Comparison of ENCODE assay signal across 22 cellular contexts in genomic region chr12:109923038-109923437, GRCh38. TPM values are rescaled to one million over a fixed set of nuclear protein-coding genes. Genes with fewer than 3 reads are reported as not detected.
DNase-seq lines count a peak whose midpoint lies in the region; TF ChIP-seq lines count a peak whose summit lies in the region.
"Had no signal": no experiment of that assay in that cellular context is flagged by ENCODE, and none has a peak within 500 bp of the region (broad histone marks: within the 10 kb centered on the region; RNA-seq: fewer than 3 reads in every experiment).

No MANE protein-coding gene starts in this region.

- peak overlapping the region; percentile 98 for H3K27ac ChIP-seq in Karpas-422 (ENCODE audit: low read length)
- peak overlapping the region; percentile 14 for H3K27ac ChIP-seq in SJSA1
- no peak overlapping the region for H3K27ac ChIP-seq in neural progenitor cell
- H3K27ac ChIP-seq: KMS-11 had no signal

- POLR2A ChIA-PET in HEK293T (lab: Yijun Ruan, JAX): no interaction called here

- TF ChIP-seq CTCF in neural progenitor cell (IDR thresholded peaks at IDR 0.05): no peak

- peaks cover 13% of the 10 kb centered on the region for H3K36me3 Mint-ChIP-seq in neural progenitor cell
- peaks cover 46% of the 10 kb centered on the region for H3K36me3 Mint-ChIP-seq in stimulated activated naive CD8-positive, alpha-beta T cell treated with anti-CD3 and anti-CD28 coated beads, Interleukin-15, Interleukin-2, amounts not matched to agents 100 ng/mL and 50 ng/mL, for 24 hours (ENCODE audit: low read depth)

- H3K27me3 ChIP-seq in Karpas-422 (ENCODE audit: low read length) (no peaks in the 10 kb centered on the region), SJSA1 (replicated peaks) (no peaks in the 10 kb centered on the region), neural progenitor cell (no peaks in the 10 kb centered on the region)

- H3K4me2 ChIP-seq in Karpas-422 (ENCODE audit: low read depth, low read length, poor library complexity, severe bottlenecking) (peak overlapping the region; percentile 89), neural progenitor cell (no peak overlapping the region)
- H3K4me2 ChIP-seq: KMS-11 had no signal

- no peaks in the 10 kb centered on the region for H3F3A ChIP-seq in neural progenitor cell (ENCODE audit: low read depth)

- H3K4me1 Mint-ChIP-seq in neural progenitor cell: peaks cover 7% of the 10 kb centered on the region
- no peaks in the 10 kb centered on the region for H3K4me1 Mint-ChIP-seq in stimulated activated naive CD8-positive, alpha-beta T cell treated with anti-CD3 and anti-CD28 coated beads, Interleukin-15, Interleukin-2, amounts not matched to agents 100 ng/mL and 50 ng/mL, for 24 hours (ENCODE audit: low read depth)

- peaks cover 19% of the 10 kb centered on the region for H3K36me3 ChIP-seq in Karpas-422 (ENCODE audit: insufficient read depth, low read length)
- peaks cover 40% of the 10 kb centered on the region for H3K36me3 ChIP-seq in SJSA1
- no peaks in the 10 kb centered on the region for H3K36me3 ChIP-seq in neural progenitor cell

- H3K27me3 Mint-ChIP-seq in neural progenitor cell (ENCODE audit: insufficient read depth, low read depth): peaks cover 5% of the 10 kb centered on the region
- H3K27me3 Mint-ChIP-seq in stimulated activated naive CD8-positive, alpha-beta T cell treated with anti-CD3 and anti-CD28 coated beads, Interleukin-15, Interleukin-2, amounts not matched to agents 100 ng/mL and 50 ng/mL, for 24 hours: no peaks in the 10 kb centered on the region
- H3K27me3 Mint-ChIP-seq: CD4-positive, alpha-beta memory T cell; IgD-negative memory B cell had no signal

- H3K4me3 ChIP-seq in Karpas-422 (ENCODE audit: low read length) (peak overlapping the region; percentile 68), SJSA1 (no peak overlapping the region), neural progenitor cell (no peak overlapping the region)
- H3K4me3 ChIP-seq: GM12878, HAP-1 had no signal

- no peaks in the 10 kb centered on the region for H3K9me3 Mint-ChIP-seq in neural progenitor cell
- no peaks in the 10 kb centered on the region for H3K9me3 Mint-ChIP-seq in stimulated activated naive CD8-positive, alpha-beta T cell treated with anti-CD3 and anti-CD28 coated beads, Interleukin-15, Interleukin-2, amounts not matched to agents 100 ng/mL and 50 ng/mL, for 24 hours
- H3K9me3 Mint-ChIP-seq: CD4-positive, alpha-beta memory T cell; IgD-negative memory B cell had no signal

- no peak overlapping the region for H3K4me3 Mint-ChIP-seq in neural progenitor cell
- no peak overlapping the region for H3K4me3 Mint-ChIP-seq in stimulated activated naive CD8-positive, alpha-beta T cell treated with anti-CD3 and anti-CD28 coated beads, Interleukin-15, Interleukin-2, amounts not matched to agents 100 ng/mL and 50 ng/mL, for 24 hours
- H3K4me3 Mint-ChIP-seq: CD4-positive, alpha-beta memory T cell had no signal

- H3K9me2 ChIP-seq in Karpas-422 (replicated peaks; ENCODE audit: insufficient read depth, low read length): no peaks in the 10 kb centered on the region

- H3K79me2 ChIP-seq in Karpas-422 (ENCODE audit: low read length): peaks cover 7% of the 10 kb centered on the region
- H3K79me2 ChIP-seq in neural progenitor cell (ENCODE audit: low read depth): no peaks in the 10 kb centered on the region

- peaks cover 43% of the 10 kb centered on the region for H3K4me1 ChIP-seq in Karpas-422 (ENCODE audit: low read length)
- H3K4me1 ChIP-seq in SJSA1 (replicated peaks): peaks cover 65% of the 10 kb centered on the region
- no peaks in the 10 kb centered on the region for H3K4me1 ChIP-seq in neural progenitor cell
- H3K4me1 ChIP-seq: Caco-2, HAP-1 had no signal

- CTCF ChIA-PET in HEK293T (lab: Yijun Ruan, JAX): no interaction called here

- no peak for DNase-seq in Karpas-422
- peak in 1 of 2 experiments; percentile 90 for DNase-seq in SJSA1 (ENCODE audit: low read depth in 1 of 2, low spot score in 2 of 2)
- DNase-seq in neural progenitor cell (ENCODE audit: low spot score): no peak
- no peak for DNase-seq in SKM-1 treated with dmso at 0.1 percent for 144 hours (lab: John Stamatoyannopoulos, UW; ENCODE audit: unreplicated experiment)
- no peak for DNase-seq in HEK293T (ENCODE audit: extremely low spot score)
- no peak for DNase-seq in NCI-H748 (lab: John Stamatoyannopoulos, UW; ENCODE audit: unreplicated experiment)
- DNase-seq: C1 segment of cervical spinal cord; Caco-2; CD4-positive, alpha-beta memory T cell; GOT3; NCI-H1092 treated with DMSO at 0.1 percent for 48 hours; NCI-H1436 treated with DMSO at 0.1 percent for 48 hours; NCI-H187 treated with DMSO at 0.1 percent for 48 hours; NCI-H2171 treated with DMSO at 0.1 percent for 48 hours; NCI-H345; NCI-H510A treated with DMSO at 0.1 percent for 48 hours; NCI-H748 treated with DMSO at 0.1 percent for 48 hours had no signal

- no peaks in the 10 kb centered on the region for H3K9me3 ChIP-seq in Karpas-422 (ENCODE audit: low read length)
- H3K9me3 ChIP-seq in SJSA1 (replicated peaks): no peaks in the 10 kb centered on the region
- H3K9me3 ChIP-seq in neural progenitor cell (ENCODE audit: low read depth): no peaks in the 10 kb centered on the region
- H3K9me3 ChIP-seq: Caco-2, HAP-1 had no signal

- H3K9ac ChIP-seq in Karpas-422 (ENCODE audit: low read length) (peak overlapping the region; percentile 74), neural progenitor cell (no peak overlapping the region)
- H3K9ac ChIP-seq: KMS-11 had no signal

- H2AFZ ChIP-seq in Karpas-422 (ENCODE audit: low read length): no peak overlapping the region
- H2AFZ ChIP-seq in neural progenitor cell (replicated peaks): no peak overlapping the region

- H3K27ac Mint-ChIP-seq in neural progenitor cell: peak overlapping the region; percentile 50
- peak overlapping the region; percentile 24 for H3K27ac Mint-ChIP-seq in stimulated activated naive CD8-positive, alpha-beta T cell treated with anti-CD3 and anti-CD28 coated beads, Interleukin-15, Interleukin-2, amounts not matched to agents 100 ng/mL and 50 ng/mL, for 24 hours

- H4K20me1 ChIP-seq in Karpas-422 (ENCODE audit: insufficient read depth, low read depth, low read length): no peaks in the 10 kb centered on the region
- H4K20me1 ChIP-seq in neural progenitor cell (ENCODE audit: low read depth): no peaks in the 10 kb centered on the region

TF ChIP-seq in HEK293T, 16 proteins besides CTCF, POLR2A, EP300 and RAD21:
- TF ChIP-seq FOXM1 (IDR thresholded peaks at IDR 0.05; ENCODE audit: borderline replicate concordance): no peak
- TF ChIP-seq TARDBP (IDR thresholded peaks at IDR 0.05): no peak
- TF ChIP-seq L3MBTL2 (conservative IDR thresholded peaks at IDR 0.05): no peak
- TF ChIP-seq CTBP1 (IDR thresholded peaks at IDR 0.05; ENCODE audit: borderline replicate concordance): no peak

RNA-seq across cellular contexts. Expression of gene TCHP, which starts 23.0 kb away (rescaled TPM):
- total RNA-seq in Karpas-422 (2014; rRNA removed; shearing (Covaris generic); ENCODE audit: low replicate concordance): 11.8 and 17.0 TPM in 2 replicates
- total RNA-seq in SJSA1 (2014; rRNA removed; shearing (Covaris generic)): 28.6 and 43.9 TPM in 2 replicates
- total RNA-seq in neural progenitor cell (ENCODE audit: low replicate concordance): 15.2 and 20.0 TPM in 2 replicates

RNA-seq across cellular contexts. Expression of gene GLTP, which starts 42.7 kb away (rescaled TPM):
- total RNA-seq in Karpas-422 (2014; rRNA removed; shearing (Covaris generic); ENCODE audit: low replicate concordance): 26.5 and 29.5 TPM in 2 replicates
- total RNA-seq in SJSA1 (2014; rRNA removed; shearing (Covaris generic)): 30.5 and 55.2 TPM in 2 replicates
- 16.6 and 24.0 TPM in 2 replicates for total RNA-seq in neural progenitor cell (ENCODE audit: low replicate concordance)
